In genomic region chr2:214671330-214671850, GRCh38 we compare ENCODE assay signal across 21 cellular contexts.
"Had no signal": no experiment of that assay in that cellular context is flagged by ENCODE, and none has a peak within 500 bp of the region (broad histone marks: within the 10 kb centered on the region; RNA-seq: fewer than 3 reads in every experiment).

No MANE protein-coding gene starts in this region.

- DNase-seq: activated CD4-positive, alpha-beta memory T cell treated with anti-CD3 and anti-CD28 coated beads for 36 hours; activated CD4-positive, alpha-beta T cell treated with anti-CD3 and anti-CD28 coated beads for 36 hours; activated CD8-positive, alpha-beta memory T cell treated with anti-CD3 and anti-CD28 coated beads, Interleukin-2, amount 10 ng/mL, durations not matched to agents 7 days and 5 days; activated naive CD8-positive, alpha-beta T cell treated with anti-CD3 and anti-CD28 coated beads, Interleukin-2, amount 10 ng/mL, durations not matched to agents 7 days and 5 days; effector memory CD4-positive, alpha-beta T cell; esophagus squamous epithelium; mesendoderm; occipital lobe; right cardiac atrium; small intestine; stimulated activated CD4-positive, alpha-beta T cell treated with anti-CD3 and anti-CD28 coated beads, Interleukin-15, amount 100 ng/mL, for 24 hours; stimulated activated CD4-positive, alpha-beta T cell treated with anti-CD3 and anti-CD28 coated beads, Interleukin-2, amount 100 ng/mL, for 48 hours; transverse colon had no signal

- ATAC-seq: activated CD4-positive, alpha-beta T cell treated with anti-CD3 and anti-CD28 coated beads for 36 hours; activated CD8-positive, alpha-beta memory T cell treated with anti-CD3 and anti-CD28 coated beads, Interleukin-2, amount 10 ng/mL, durations not matched to agents 7 days and 5 days; natural killer cell treated with Interleukin-12 subunit alpha and Interleukin-12 subunit beta and Interleukin-15 and Interleukin-18, amount 100 ng/mL, for 72 hours; right cardiac atrium; WTC11 had no signal

- H3K4me1 Mint-ChIP-seq: activated CD4-positive, alpha-beta T cell treated with anti-CD3 and anti-CD28 coated beads for 36 hours; activated CD8-positive, alpha-beta memory T cell treated with anti-CD3 and anti-CD28 coated beads, Interleukin-2, amount 10 ng/mL, durations not matched to agents 7 days and 5 days; activated naive CD8-positive, alpha-beta T cell treated with anti-CD3 and anti-CD28 coated beads, Interleukin-2, amount 10 ng/mL, durations not matched to agents 7 days and 5 days; central memory CD8-positive, alpha-beta T cell; WTC11 had no signal

- H3K4me1 ChIP-seq: esophagus squamous epithelium, transverse colon, vagina had no signal

- H3K9me3 Mint-ChIP-seq: activated naive CD8-positive, alpha-beta T cell treated with anti-CD3 and anti-CD28 coated beads, Interleukin-2, amount 10 ng/mL, durations not matched to agents 7 days and 5 days; central memory CD8-positive, alpha-beta T cell; natural killer cell treated with Interleukin-12 subunit alpha and Interleukin-12 subunit beta and Interleukin-15 and Interleukin-18, amount 100 ng/mL, for 72 hours; T-helper 2 cell treated with Interferon-gamma antibody and Interleukin-4, amounts not matched to agents 5 μg/mL and 100 μg/mL, for 36 hours had no signal

- FAIRE-seq: endothelial cell of umbilical vein, small intestine had no signal

- H3K36me3 ChIP-seq: esophagus squamous epithelium, transverse colon, vagina had no signal

- H3K4me3 ChIP-seq: esophagus squamous epithelium, transverse colon, vagina had no signal

- H3K36me3 Mint-ChIP-seq: activated CD8-positive, alpha-beta memory T cell treated with anti-CD3 and anti-CD28 coated beads, Interleukin-2, amount 10 ng/mL, durations not matched to agents 7 days and 5 days; activated naive CD8-positive, alpha-beta T cell treated with anti-CD3 and anti-CD28 coated beads, Interleukin-2, amount 10 ng/mL, durations not matched to agents 7 days and 5 days; brain; natural killer cell treated with Interleukin-12 subunit alpha and Interleukin-12 subunit beta and Interleukin-15 and Interleukin-18, amount 100 ng/mL, for 72 hours; WTC11 had no signal

- H3K27ac Mint-ChIP-seq: activated CD4-positive, alpha-beta memory T cell treated with anti-CD3 and anti-CD28 coated beads for 36 hours; activated CD4-positive, alpha-beta T cell treated with anti-CD3 and anti-CD28 coated beads for 36 hours; activated CD8-positive, alpha-beta memory T cell treated with anti-CD3 and anti-CD28 coated beads, Interleukin-2, amount 10 ng/mL, durations not matched to agents 7 days and 5 days; activated naive CD8-positive, alpha-beta T cell treated with anti-CD3 and anti-CD28 coated beads, Interleukin-2, amount 10 ng/mL, durations not matched to agents 7 days and 5 days; brain; natural killer cell treated with Interleukin-12 subunit alpha and Interleukin-12 subunit beta and Interleukin-15 and Interleukin-18, amount 100 ng/mL, for 72 hours; stimulated activated naive CD8-positive, alpha-beta T cell treated with anti-CD3 and anti-CD28 coated beads, Interleukin-15, Interleukin-2, amounts not matched to agents 100 ng/mL and 50 ng/mL, for 24 hours; T-helper 2 cell treated with Interferon-gamma antibody and Interleukin-4, amounts not matched to agents 5 μg/mL and 100 μg/mL, for 36 hours; WTC11 had no signal

- H3K27ac ChIP-seq: esophagus squamous epithelium, transverse colon, vagina had no signal

- H3K27me3 ChIP-seq: esophagus squamous epithelium, transverse colon, vagina had no signal

- H3K4me3 Mint-ChIP-seq: activated CD4-positive, alpha-beta memory T cell treated with anti-CD3 and anti-CD28 coated beads for 36 hours; activated CD4-positive, alpha-beta T cell treated with anti-CD3 and anti-CD28 coated beads for 36 hours; activated CD8-positive, alpha-beta memory T cell treated with anti-CD3 and anti-CD28 coated beads, Interleukin-2, amount 10 ng/mL, durations not matched to agents 7 days and 5 days; activated naive CD8-positive, alpha-beta T cell treated with anti-CD3 and anti-CD28 coated beads, Interleukin-2, amount 10 ng/mL, durations not matched to agents 7 days and 5 days; brain; central memory CD8-positive, alpha-beta T cell; natural killer cell treated with Interleukin-12 subunit alpha and Interleukin-12 subunit beta and Interleukin-15 and Interleukin-18, amount 100 ng/mL, for 72 hours; stimulated activated naive CD8-positive, alpha-beta T cell treated with anti-CD3 and anti-CD28 coated beads, Interleukin-15, Interleukin-2, amounts not matched to agents 100 ng/mL and 50 ng/mL, for 24 hours; T-helper 2 cell treated with Interferon-gamma antibody and Interleukin-4, amounts not matched to agents 5 μg/mL and 100 μg/mL, for 36 hours; WTC11 had no signal

- H3K27me3 Mint-ChIP-seq: activated CD4-positive, alpha-beta memory T cell treated with anti-CD3 and anti-CD28 coated beads for 36 hours; activated CD8-positive, alpha-beta memory T cell treated with anti-CD3 and anti-CD28 coated beads, Interleukin-2, amount 10 ng/mL, durations not matched to agents 7 days and 5 days; natural killer cell treated with Interleukin-12 subunit alpha and Interleukin-12 subunit beta and Interleukin-15 and Interleukin-18, amount 100 ng/mL, for 72 hours; stimulated activated naive CD8-positive, alpha-beta T cell treated with anti-CD3 and anti-CD28 coated beads, Interleukin-15, Interleukin-2, amounts not matched to agents 100 ng/mL and 50 ng/mL, for 24 hours had no signal

- H3K9me3 ChIP-seq: esophagus squamous epithelium, transverse colon, vagina had no signal
